ENCODE assay signal across 24 cellular contexts in the genomic region with DNA sequence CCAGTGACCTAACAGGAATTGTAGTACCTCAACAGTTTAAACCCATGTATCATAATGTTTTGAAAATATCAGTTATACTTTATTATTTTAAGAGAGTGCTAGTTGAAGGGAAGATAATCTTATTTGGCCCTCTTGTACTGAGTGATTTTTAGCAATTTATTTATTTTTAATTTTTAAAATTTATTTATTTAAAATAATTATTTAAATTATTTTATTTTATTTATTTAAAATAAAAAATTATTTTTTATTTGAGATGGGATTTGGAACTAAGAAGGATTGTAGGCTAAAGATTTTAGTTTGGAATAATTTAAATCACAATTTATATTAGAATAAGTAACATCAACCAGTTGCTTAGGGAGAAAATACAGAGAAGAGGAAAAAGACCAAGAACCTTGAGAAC.
"Had no signal": no experiment of that assay in that cellular context is flagged by ENCODE, and none has a peak within 500 bp of the region (broad histone marks: within the 10 kb centered on the region; RNA-seq: fewer than 3 reads in every experiment).

No MANE protein-coding gene starts in this region.

- H3K4me3 ChIP-seq: left ventricle myocardium inferior, lung, neural progenitor cell, skin epidermis, spleen, tibial nerve, uterus had no signal

- H3K36me3 ChIP-seq: uterus had no signal

- DNase-seq: hypothalamus; immature natural killer cell; left ventricle myocardium inferior; mesendoderm; naive B cell; natural killer cell; nephron progenitor cell; occipital lobe; right cardiac atrium; spleen; stimulated activated CD4-positive, alpha-beta T cell treated with anti-CD3 and anti-CD28 coated beads, Interleukin-2, amount 100 ng/mL, for 48 hours; stimulated activated CD4-positive, alpha-beta T cell treated with anti-CD3 and anti-CD28 coated beads, Interleukin-4, amount 100 ng/mL, for 4 hours; stimulated activated CD8-positive, alpha-beta memory T cell treated with anti-CD3 and anti-CD28 coated beads, Interleukin-4, amount 100 ng/mL, for 48 hours; stimulated activated naive CD4-positive, alpha-beta T cell treated with Interleukin-2 at 50 U/mL for 16 hours; stimulated activated naive CD8-positive, alpha-beta T cell treated with anti-CD3 and anti-CD28 coated beads, Interleukin-15, amount 100 ng/mL, for 72 hours; substantia nigra; uterus had no signal

- H3K4me1 ChIP-seq: left ventricle myocardium inferior, neural progenitor cell, spleen, uterus had no signal

- H3K27ac ChIP-seq: left ventricle myocardium inferior, neural progenitor cell, neutrophil, skin epidermis, spleen, uterus had no signal

- H3K9me3 ChIP-seq: left ventricle myocardium inferior, neutrophil, spleen, tibial nerve, uterus had no signal

- H3K9ac ChIP-seq: neural progenitor cell had no signal

- ATAC-seq: natural killer cell; right cardiac atrium; sciatic nerve; stimulated activated memory B cell treated with anti-CD40 and anti-IgM and Interleukin-4, amounts not matched to agents 10 μg/mL and 1 μg/mL and 100 μg/mL, for 72 hours; stimulated activated naive CD8-positive, alpha-beta T cell treated with anti-CD3 and anti-CD28 coated beads, Interleukin-15, amount 100 ng/mL, for 72 hours had no signal
